ENCODE assay signal across 16 cellular contexts in the genomic region with DNA sequence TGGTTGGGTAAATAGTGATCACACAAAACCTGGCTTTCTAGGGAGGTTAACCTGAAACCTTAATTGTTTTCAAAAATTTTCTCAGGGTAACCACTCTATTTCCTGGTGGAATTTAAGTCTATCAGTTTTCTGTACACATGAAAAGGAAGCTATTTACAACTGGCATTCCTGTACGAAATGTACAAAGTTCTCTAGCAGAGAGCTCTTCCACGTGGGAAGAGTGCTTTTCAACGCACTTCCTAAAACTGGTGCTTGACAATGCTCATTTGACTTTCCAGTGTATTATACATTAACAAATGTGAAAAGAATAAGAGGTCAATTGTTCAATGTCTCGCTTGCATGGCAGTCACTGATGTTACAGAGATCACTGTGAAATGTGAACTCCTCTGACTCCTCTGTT. TPM values are rescaled to one million over a fixed set of nuclear protein-coding genes. Genes with fewer than 3 reads are reported as not detected.
A peak's percentile ranks its signal among the peaks of the same experiment; 100 is the strongest.
DNase-seq lines count a peak whose midpoint lies in the region; ATAC-seq and TF ChIP-seq lines count a peak whose summit lies in the region.
"Had no signal": no experiment of that assay in that cellular context is flagged by ENCODE, and none has a peak within 500 bp of the region (broad histone marks: within the 10 kb centered on the region; RNA-seq: fewer than 3 reads in every experiment).

No MANE protein-coding gene starts in this region.

- H3K27me3 ChIP-seq in body of pancreas (no peaks in the 10 kb centered on the region), left lung (peaks cover 0 to 5% of the 10 kb centered on the region in 2 donors)

- WGBS in body of pancreas, 2 donors = 40 to 48% methylated on average over 4 of the region's 4 CpGs

- H3K27ac ChIP-seq in body of pancreas (peak overlapping the region in 3 of 4 donors; percentile 33 to 85 (median 42)), left lung (peak overlapping the region in 1 of 2 donors; percentile 13)
- H3K27ac ChIP-seq: C4-2B, KMS-11 had no signal

- TF ChIP-seq POLR2A in body of pancreas (IDR thresholded peaks at IDR 0.05) = no peak

- DNase-seq in COLO829 (ENCODE audit: low spot score) (peak; percentile 33), body of pancreas (no peak), left lung (no peak), pons (ENCODE audit: low spot score) (peak; percentile 38), DMS53 treated with DMSO at 0.1 percent for 48 hours (lab: John Stamatoyannopoulos, UW; ENCODE audit: unreplicated experiment) (no peak), C1 segment of cervical spinal cord (lab: John Stamatoyannopoulos, UW) (no peak), DMS114 treated with DMSO at 0.1 percent for 48 hours (lab: John Stamatoyannopoulos, UW; ENCODE audit: unreplicated experiment) (no peak)
- DNase-seq: CD8-positive, alpha-beta T cell; COR-L47; DMS 273 treated with DMSO at 0.1 percent for 48 hours; DMS79; GDM1; H9 had no signal

- H3K4me3 ChIP-seq in body of pancreas (no peak overlapping the region), left lung (no peak overlapping the region)

- H3K4me1 ChIP-seq in body of pancreas = peaks cover 18% of the 10 kb centered on the region
- H3K4me1 ChIP-seq in left lung = peaks cover 6 to 8% of the 10 kb centered on the region in 2 donors

- H3K36me3 ChIP-seq in body of pancreas (replicated peaks in 1 of 2; ENCODE audit: insufficient read depth in 1 of 2, low read depth in 2 of 2) (no peaks in the 10 kb centered on the region), left lung (no peaks in the 10 kb centered on the region)

- intact Hi-C loops in body of pancreas (cut with DNase I) = no loop called here
- intact Hi-C loops in left lung (cut with DNase I) = no loop called here

- H3K9me3 ChIP-seq in body of pancreas = no peaks in the 10 kb centered on the region
- H3K9me3 ChIP-seq in left lung = no peaks in the 10 kb centered on the region

- TF ChIP-seq CTCF in body of pancreas (IDR thresholded peaks at IDR 0.05) (no peak), left lung (IDR thresholded peaks at IDR 0.05) (no peak)

- no peak for ATAC-seq in body of pancreas
- ATAC-seq in left lung = peak; percentile 3
- ATAC-seq: CD8-positive, alpha-beta T cell had no signal

RNA-seq across cellular contexts. Expression of gene SOD3, which starts 2.8 kb away (rescaled TPM):
- 100 to 1,000 TPM; 139 to 290 TPM for total RNA-seq in body of pancreas
- total RNA-seq in left lung = 100 to 1,000 TPM in 1 of 2 donors, 10 to 100 TPM in 1; 80.0 to 236 TPM
- total RNA-seq: B cell; CD8-positive, alpha-beta T cell had no signal

Comparison
In these comparisons a context has a peak if more than half of its experiments do, and no peak if none do; other contexts are left out.
1. DNase-seq: peak in COLO829 (single experiment) and pons (single experiment); none in body of pancreas (0 of 4), left lung (0 of 2), DMS53 treated with DMSO at 0.1 percent for 48 hours (single experiment), C1 segment of cervical spinal cord (0 of 14) and DMS114 treated with DMSO at 0.1 percent for 48 hours (single experiment).